1 cellular context compared by ENCODE assay signal in genomic region chr19:12722566-12723382, GRCh38.
TF ChIP-seq lines count a peak whose summit lies in the region.

No MANE protein-coding gene starts in this region.

TF ChIP-seq in K562, 482 proteins besides CTCF, POLR2A, EP300 and RAD21 (continued from another document and continues in another):
- TF ChIP-seq FOXM1 (IDR thresholded peaks at IDR 0.05; ENCODE audit: low read depth) = peak; percentile 81
- no peak for TF ChIP-seq FOXM1 (CRISPR knock-in tag; IDR thresholded peaks at IDR 0.05; ENCODE audit: low read depth)
- 0 out of 2 replicates have a peak, but pooled peaks have one; percentile 41 for TF ChIP-seq MAFK (IDR thresholded peaks at IDR 0.05; ENCODE audit: low read length)
- TF ChIP-seq NRF1 (conservative IDR thresholded peaks at IDR 0.05 in 1 of 2, IDR thresholded peaks at IDR 0.05 in 1 of 2) = peak; percentile 69 to 73
- TF ChIP-seq ZBTB1 (CRISPR knock-in tag; IDR thresholded peaks at IDR 0.05; ENCODE audit: borderline replicate concordance, low read depth) = no peak
- peak; percentile 86 for TF ChIP-seq CREM (IDR thresholded peaks at IDR 0.05; ENCODE audit: low read depth)
- TF ChIP-seq LEF1 (IDR thresholded peaks at IDR 0.05) = peak; percentile 80
- no peak for TF ChIP-seq YBX1 (IDR thresholded peaks at IDR 0.05)
- TF ChIP-seq KHSRP (IDR thresholded peaks at IDR 0.05) = no peak
- TF ChIP-seq ZKSCAN8 (CRISPR knock-in tag; IDR thresholded peaks at IDR 0.05) = peak; percentile 33; the same call in 1 of the 2 replicates
- TF ChIP-seq CREB1 (IDR thresholded peaks at IDR 0.05) = 0 out of 2 replicates have a peak, but pooled peaks have one; percentile 34
- TF ChIP-seq CREB1 (CRISPR knock-in tag; IDR thresholded peaks at IDR 0.05) = no peak
- no peak for TF ChIP-seq ZNF217 (CRISPR knock-in tag; IDR thresholded peaks at IDR 0.05)
- peak; percentile 84 for TF ChIP-seq RBFOX2 (IDR thresholded peaks at IDR 0.05; ENCODE audit: low read depth, low read length)
- TF ChIP-seq KAT8 (IDR thresholded peaks at IDR 0.05; ENCODE audit: low read depth) = no peak
- TF ChIP-seq ZNF282 (CRISPR knock-in tag; IDR thresholded peaks at IDR 0.05) = no peak
- peak; percentile 79; the same call in 1 of the 2 replicates for TF ChIP-seq CREB3L1 (IDR thresholded peaks at IDR 0.05; ENCODE audit: borderline replicate concordance, low read depth)
- no peak for TF ChIP-seq RBM22 (IDR thresholded peaks at IDR 0.05; ENCODE audit: low read depth, low read length, poor library complexity, severe bottlenecking)
- TF ChIP-seq ETV5 (CRISPR knock-in tag; IDR thresholded peaks at IDR 0.05; ENCODE audit: low read depth) = peak; percentile 64
- no peak for TF ChIP-seq DLX4 (CRISPR knock-in tag; IDR thresholded peaks at IDR 0.05)
- no peak for TF ChIP-seq SETDB1 (IDR thresholded peaks at IDR 0.05; ENCODE audit: low read length)
- 0 out of 2 replicates have a peak, but pooled peaks have one; percentile 3 for TF ChIP-seq NCOR1 (IDR thresholded peaks at IDR 0.05)
- peak in 1 of 3 experiments; percentile 79; a peak in 2 of 6 replicates for TF ChIP-seq ZBTB11 (CRISPR knock-in tag; IDR thresholded peaks at IDR 0.05)
- TF ChIP-seq POLR3G (IDR thresholded peaks at IDR 0.05; ENCODE audit: extremely low read depth, insufficient read length, insufficient replicate concordance) = no peak
- peak in 1 of 3 experiments; percentile 48 for TF ChIP-seq YY1 (IDR thresholded peaks at IDR 0.05; ENCODE audit: borderline replicate concordance in 1 of 3, control insufficient read depth in 1 of 3, extremely low read depth in 1 of 3, insufficient read depth in 3 of 3, insufficient read length in 1 of 3, insufficient replicate concordance in 2 of 3, low read depth in 1 of 3, low read length in 2 of 3)
- 0 out of 2 replicates have a peak, but pooled peaks have one; percentile 13 for TF ChIP-seq FOXJ2 (tag; IDR thresholded peaks at IDR 0.05)
- TF ChIP-seq THRB (CRISPR knock-in tag; conservative IDR thresholded peaks at IDR 0.05) = peak; percentile 53; the same call in 1 of the 2 replicates
- TF ChIP-seq SNRNP70 (optimal IDR thresholded peaks at IDR 0.05; ENCODE audit: low read depth, low read length) = no peak
- TF ChIP-seq SMAD4 (CRISPR knock-in tag; conservative IDR thresholded peaks at IDR 0.05) = peak; percentile 80
- peak; percentile 64; the same call in 1 of the 2 replicates for TF ChIP-seq ZNF589 (CRISPR knock-in tag; IDR thresholded peaks at IDR 0.05; ENCODE audit: low read depth)
- no peak for TF ChIP-seq GABPB2 (CRISPR knock-in tag; conservative IDR thresholded peaks at IDR 0.05)
- no peak for TF ChIP-seq TCFL5 (CRISPR knock-in tag; conservative IDR thresholded peaks at IDR 0.05)
- peak; percentile 76; the same call in 1 of the 2 replicates for TF ChIP-seq DMBX1 (CRISPR knock-in tag; IDR thresholded peaks at IDR 0.05; ENCODE audit: borderline replicate concordance)
- TF ChIP-seq POU5F1 (IDR thresholded peaks at IDR 0.05; ENCODE audit: borderline replicate concordance, low read depth, low read length, partially characterized antibody) = peak; percentile 42
- TF ChIP-seq XRCC4 (IDR thresholded peaks at IDR 0.05; ENCODE audit: extremely low read depth, insufficient read depth, insufficient read length) = no peak
- peak; percentile 99 for TF ChIP-seq ZNF407 (IDR thresholded peaks at IDR 0.05; ENCODE audit: low read depth)
- TF ChIP-seq CC2D1A (IDR thresholded peaks at IDR 0.05) = peak; percentile 81
- TF ChIP-seq ZNF212 (CRISPR knock-in tag; IDR thresholded peaks at IDR 0.05) = no peak
- peak; percentile 87 to 96 for TF ChIP-seq FOXK2 (conservative IDR thresholded peaks at IDR 0.05 in 1 of 2, IDR thresholded peaks at IDR 0.05 in 1 of 2; ENCODE audit: low read depth in 2 of 2)
- TF ChIP-seq ZNF695 (CRISPR knock-in tag; IDR thresholded peaks at IDR 0.05) = no peak
- no peak for TF ChIP-seq RFX1 (IDR thresholded peaks at IDR 0.05)
- TF ChIP-seq ZNF41 (CRISPR knock-in tag; conservative IDR thresholded peaks at IDR 0.05) = no peak
- peak; percentile 75 to 78 for TF ChIP-seq ARNT (IDR thresholded peaks at IDR 0.05)
- TF ChIP-seq ZNF699 (CRISPR knock-in tag; IDR thresholded peaks at IDR 0.05; ENCODE audit: insufficient replicate concordance) = no peak
- TF ChIP-seq ERF (CRISPR knock-in tag; IDR thresholded peaks at IDR 0.05) = peak; percentile 67; the same call in 1 of the 2 replicates
- no peak for TF ChIP-seq ARID3A (IDR thresholded peaks at IDR 0.05; ENCODE audit: borderline replicate concordance, low read depth, low read length)
- peak; percentile 85 for TF ChIP-seq NR2C1 (IDR thresholded peaks at IDR 0.05)
- TF ChIP-seq NR2C1 (tag; IDR thresholded peaks at IDR 0.05) = peak; percentile 72; the same call in 1 of the 2 replicates
- peak; percentile 97 for TF ChIP-seq USF1 (CRISPR knock-in tag; IDR thresholded peaks at IDR 0.05)
- TF ChIP-seq ZBTB12 (CRISPR knock-in tag; IDR thresholded peaks at IDR 0.05) = peak; percentile 59; the same call in 1 of the 2 replicates
